Comparison of ENCODE assay signal across 19 cellular contexts in the genomic region with DNA sequence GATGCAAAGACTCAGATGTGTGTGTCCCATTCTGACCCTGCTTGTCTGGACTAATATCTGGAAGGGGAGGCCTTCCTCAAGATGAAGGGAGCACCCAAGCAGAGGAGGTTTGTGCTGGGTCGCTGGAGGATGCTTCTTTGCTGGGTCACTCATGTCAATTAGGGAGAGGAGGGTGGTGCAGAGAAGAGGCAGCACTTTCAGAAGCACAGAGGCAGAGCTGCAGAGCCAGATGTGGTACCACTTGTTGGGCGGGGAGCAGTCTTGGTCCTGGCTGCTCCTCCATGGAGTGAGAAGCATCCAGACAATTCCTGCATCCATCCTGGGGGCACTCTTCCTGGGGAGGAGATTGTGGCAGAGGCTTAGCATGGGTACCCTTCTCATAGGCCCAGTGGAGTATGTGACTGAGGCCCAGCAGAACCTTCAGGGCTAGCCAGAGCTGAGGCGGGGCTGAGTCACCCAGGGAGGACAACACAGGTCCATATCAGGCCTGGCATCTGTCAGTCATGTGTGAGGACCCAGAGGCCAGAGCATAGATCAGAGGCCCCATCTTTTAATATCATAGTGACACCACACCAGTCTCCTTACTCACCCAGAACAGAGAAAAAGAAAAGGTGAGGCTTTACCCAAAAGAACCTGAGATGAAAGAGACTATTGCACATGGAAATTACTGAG. TPM values are rescaled to one million over a fixed set of nuclear protein-coding genes. Genes with fewer than 3 reads are reported as not detected.
DNase-seq lines count a peak whose midpoint lies in the region; ATAC-seq and TF ChIP-seq lines count a peak whose summit lies in the region.
"Had no signal": no experiment of that assay in that cellular context is flagged by ENCODE, and none has a peak within 500 bp of the region (broad histone marks: within the 10 kb centered on the region; RNA-seq: fewer than 3 reads in every experiment).

No MANE protein-coding gene starts in this region.

- no peaks in the 10 kb centered on the region for H3K79me2 ChIP-seq in hepatocyte

- TF ChIP-seq CTCF in activated CD8-positive, alpha-beta T cell treated with anti-CD3 and anti-CD28 coated beads for 36 hours (IDR thresholded peaks at IDR 0.05), result no peak
- no peak for TF ChIP-seq CTCF in hepatocyte (IDR thresholded peaks at IDR 0.05; ENCODE audit: poor library complexity)

- H3K27me3 ChIP-seq in hepatocyte, result no peaks in the 10 kb centered on the region
- H3K27me3 ChIP-seq: sigmoid colon had no signal

- H3K27ac ChIP-seq in hepatocyte, result peak overlapping the region; percentile 49
- H3K27ac ChIP-seq: cardiac muscle cell, HL-60, sigmoid colon had no signal

- DNase-seq in stimulated activated CD4-positive, alpha-beta T cell treated with anti-CD3 and anti-CD28 coated beads, Interleukin-15, amount 100 ng/mL, for 24 hours, result peak; percentile 25
- DNase-seq in stimulated activated CD4-positive, alpha-beta T cell treated with anti-CD3 and anti-CD28 coated beads, Interleukin-4, amount 100 ng/mL, for 4 hours, result no peak
- peak; percentile 35 for DNase-seq in activated CD8-positive, alpha-beta T cell treated with anti-CD3 and anti-CD28 coated beads for 36 hours
- DNase-seq in hepatocyte (ENCODE audit: low spot score) (no peak), DMS 273 (lab: John Stamatoyannopoulos, UW; ENCODE audit: unreplicated experiment) (no peak), NCI-H82 (lab: John Stamatoyannopoulos, UW) (no peak), LoVo (ENCODE audit: low spot score) (no peak)
- DNase-seq: activated B cell treated with CpG ODN at 0.5 μM for 24 hours, kidney, NCI-H1105 treated with DMSO at 0.1 percent for 48 hours, NCI-H2029, NCI-H2227 treated with DMSO at 0.1 percent for 48 hours, nephron progenitor cell, sigmoid colon had no signal

- no peaks in the 10 kb centered on the region for H3K4me1 ChIP-seq in hepatocyte (ENCODE audit: insufficient read depth)

- CTCF ChIA-PET in activated CD8-positive, alpha-beta T cell treated with anti-CD3 and anti-CD28 coated beads for 36 hours (lab: Charles Lee), result interaction anchor here (0.7 to 1.3 kb wide), 5 partner anchors 18 to 269 kb away, joined by 3 to 4 read pairs (median 3); no protein-coding TSS in a partner anchor

- intact Hi-C loops in activated CD8-positive, alpha-beta T cell treated with anti-CD3 and anti-CD28 coated beads for 36 hours (cut with micrococcal nuclease), result no loop called here

- H3K9me3 ChIP-seq in hepatocyte (ENCODE audit: low read depth), result no peaks in the 10 kb centered on the region
- H3K9me3 ChIP-seq: sigmoid colon had no signal

- no peaks in the 10 kb centered on the region for H3K27me3 Mint-ChIP-seq in activated CD8-positive, alpha-beta T cell treated with anti-CD3 and anti-CD28 coated beads for 36 hours
- H3K27me3 Mint-ChIP-seq: activated B cell treated with CpG ODN at 0.5 μM for 24 hours, type B pancreatic cell had no signal

- H2AFZ ChIP-seq in hepatocyte, result no peak overlapping the region

- no peak overlapping the region for H3K4me2 ChIP-seq in hepatocyte

- ATAC-seq in activated CD8-positive, alpha-beta T cell treated with anti-CD3 and anti-CD28 coated beads for 36 hours, result peak; percentile 77
- ATAC-seq: HepG2 had no signal

- no peaks in the 10 kb centered on the region for H4K20me1 ChIP-seq in hepatocyte (ENCODE audit: insufficient read depth, poor library complexity, severe bottlenecking)

- H3K36me3 Mint-ChIP-seq in activated CD8-positive, alpha-beta T cell treated with anti-CD3 and anti-CD28 coated beads for 36 hours (ENCODE audit: low read depth), result peaks cover 2% of the 10 kb centered on the region
- H3K36me3 Mint-ChIP-seq: type B pancreatic cell had no signal

- H3K36me3 ChIP-seq in hepatocyte (replicated peaks; ENCODE audit: insufficient read depth, low read depth), result no peaks in the 10 kb centered on the region
- H3K36me3 ChIP-seq: cardiac muscle cell, sigmoid colon had no signal

- H3K9me3 Mint-ChIP-seq in activated CD8-positive, alpha-beta T cell treated with anti-CD3 and anti-CD28 coated beads for 36 hours, result no peaks in the 10 kb centered on the region
- H3K9me3 Mint-ChIP-seq: activated B cell treated with CpG ODN at 0.5 μM for 24 hours; dendritic cell treated with granulocyte-macrophage colony-stimulating factor and Interleukin-4, amounts not matched to agents 40 ng/mL and 50 ng/mL, for 4 days; nephron progenitor cell; type B pancreatic cell had no signal

- no peak overlapping the region for H3K4me3 ChIP-seq in hepatocyte
- H3K4me3 ChIP-seq: cardiac muscle cell, sigmoid colon had no signal

- H3K4me1 Mint-ChIP-seq in activated CD8-positive, alpha-beta T cell treated with anti-CD3 and anti-CD28 coated beads for 36 hours (ENCODE audit: low read depth), result peaks cover 11% of the 10 kb centered on the region
- H3K4me1 Mint-ChIP-seq: activated B cell treated with CpG ODN at 0.5 μM for 24 hours, nephron progenitor cell had no signal

- no peak overlapping the region for H3K4me3 Mint-ChIP-seq in activated CD8-positive, alpha-beta T cell treated with anti-CD3 and anti-CD28 coated beads for 36 hours
- H3K4me3 Mint-ChIP-seq: activated B cell treated with CpG ODN at 0.5 μM for 24 hours; dendritic cell treated with granulocyte-macrophage colony-stimulating factor and Interleukin-4, amounts not matched to agents 40 ng/mL and 50 ng/mL, for 4 days; nephron progenitor cell; type B pancreatic cell had no signal

- peak overlapping the region; percentile 7 for H3K27ac Mint-ChIP-seq in activated CD8-positive, alpha-beta T cell treated with anti-CD3 and anti-CD28 coated beads for 36 hours
- H3K27ac Mint-ChIP-seq: activated B cell treated with CpG ODN at 0.5 μM for 24 hours; dendritic cell treated with granulocyte-macrophage colony-stimulating factor and Interleukin-4, amounts not matched to agents 40 ng/mL and 50 ng/mL, for 4 days; nephron progenitor cell; type B pancreatic cell had no signal

- H3K9me2 ChIP-seq in hepatocyte (replicated peaks; ENCODE audit: insufficient read depth), result no peaks in the 10 kb centered on the region

- POLR2A ChIA-PET in activated CD8-positive, alpha-beta T cell treated with anti-CD3 and anti-CD28 coated beads for 36 hours (lab: Charles Lee), result interaction anchor here (0.6 to 1.1 kb wide), 2 partner anchors 55 to 359 kb away, joined by 3 read pairs; no protein-coding TSS in a partner anchor

- WGBS in hepatocyte (ENCODE audit: low lambda C conversion rate, missing lambda C conversion rate), result 91% methylated on average over 3 of the region's 3 CpGs

RNA-seq across cellular contexts. Expression of a gene that starts 59.8 kb away (rescaled TPM):
- total RNA-seq in activated CD8-positive, alpha-beta T cell treated with anti-CD3 and anti-CD28 coated beads for 36 hours, result under 1 TPM; 0.16 to 0.23 TPM
- 8.5 and 10.4 TPM in 2 replicates for total RNA-seq in hepatocyte
- 3.3 and 7.1 TPM in 2 replicates for polyA plus RNA-seq in hepatocyte
- total RNA-seq: cardiac muscle cell had no signal
- polyA plus RNA-seq: cardiac muscle cell had no signal

Comparison
In these comparisons a context has a peak if more than half of its experiments do, and no peak if none do; other contexts are left out.
1. DNase-seq: peak in stimulated activated CD4-positive, alpha-beta T cell treated with anti-CD3 and anti-CD28 coated beads, Interleukin-15, amount 100 ng/mL, for 24 hours (single experiment) and activated CD8-positive, alpha-beta T cell treated with anti-CD3 and anti-CD28 coated beads for 36 hours (single experiment); none in stimulated activated CD4-positive, alpha-beta T cell treated with anti-CD3 and anti-CD28 coated beads, Interleukin-4, amount 100 ng/mL, for 4 hours (0 of 2), hepatocyte (single experiment), DMS 273 (single experiment), NCI-H82 (single experiment) and LoVo (single experiment).